Comparison of ENCODE assay signal across 2 cellular contexts in the genomic region with DNA sequence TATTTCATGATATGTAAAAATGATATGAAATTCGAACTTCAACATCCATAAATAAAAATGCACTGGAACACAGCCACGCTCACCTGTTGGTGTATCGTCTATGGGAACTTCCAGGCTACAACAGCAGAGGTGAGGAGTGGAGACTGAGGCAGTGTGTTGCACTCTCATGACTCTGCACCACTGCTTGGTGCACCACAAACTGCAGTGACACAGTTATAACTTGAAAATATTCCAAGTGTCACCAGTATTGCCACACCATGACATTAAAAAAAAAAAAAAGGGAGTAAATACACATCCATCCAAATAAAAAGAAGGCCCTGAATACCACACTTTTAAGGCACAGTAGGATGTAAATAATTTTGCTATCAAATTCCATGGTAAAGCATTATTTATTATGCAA.
TF ChIP-seq lines count a peak whose summit lies in the region.

No MANE protein-coding gene starts in this region.

TF ChIP-seq in SK-N-SH, 30 proteins besides CTCF, POLR2A, EP300 and RAD21 (continued from another document):
- TF ChIP-seq SMC3 (IDR thresholded peaks at IDR 0.05; ENCODE audit: low read depth, low read length) (no peak), RFX5 (IDR thresholded peaks at IDR 0.05; ENCODE audit: low read length) (no peak), MXI1 (IDR thresholded peaks at IDR 0.05; ENCODE audit: low read depth, low read length) (no peak), TEAD4 (IDR thresholded peaks at IDR 0.05; ENCODE audit: borderline replicate concordance, insufficient read depth) (no peak), ELF1 (IDR thresholded peaks at IDR 0.05) (no peak)
TF ChIP-seq in SK-N-SH: peak in this region for 0.

TF ChIP-seq in SK-N-SH treated with all-trans-retinoic acid at 6 μM for 48 hours, 23 proteins besides CTCF, POLR2A, EP300 and RAD21:
- TF ChIP-seq, protein P1, sequence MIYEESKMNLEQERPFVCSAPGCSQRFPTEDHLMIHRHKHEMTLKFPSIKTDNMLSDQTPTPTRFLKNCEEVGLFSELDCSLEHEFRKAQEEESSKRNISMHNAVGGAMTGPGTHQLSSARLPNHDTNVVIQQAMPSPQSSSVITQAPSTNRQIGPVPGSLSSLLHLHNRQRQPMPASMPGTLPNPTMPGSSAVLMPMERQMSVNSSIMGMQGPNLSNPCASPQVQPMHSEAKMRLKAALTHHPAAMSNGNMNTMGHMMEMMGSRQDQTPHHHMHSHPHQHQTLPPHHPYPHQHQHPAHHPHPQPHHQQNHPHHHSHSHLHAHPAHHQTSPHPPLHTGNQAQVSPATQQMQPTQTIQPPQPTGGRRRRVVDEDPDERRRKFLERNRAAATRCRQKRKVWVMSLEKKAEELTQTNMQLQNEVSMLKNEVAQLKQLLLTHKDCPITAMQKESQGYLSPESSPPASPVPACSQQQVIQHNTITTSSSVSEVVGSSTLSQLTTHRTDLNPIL (CRISPR knock-in tag; IDR thresholded peaks at IDR 0.05; ENCODE audit: low read depth) = no peak
- TF ChIP-seq BACH2 (CRISPR knock-in tag; IDR thresholded peaks at IDR 0.05; ENCODE audit: borderline replicate concordance) = no peak
- no peak for TF ChIP-seq ARNTL (CRISPR knock-in tag; IDR thresholded peaks at IDR 0.05; ENCODE audit: borderline replicate concordance, low read depth)
- TF ChIP-seq RARB (CRISPR knock-in tag; IDR thresholded peaks at IDR 0.05) = no peak
- TF ChIP-seq POU6F1 (CRISPR knock-in tag; IDR thresholded peaks at IDR 0.05; ENCODE audit: borderline replicate concordance, low read depth) = no peak
- TF ChIP-seq TCF4 (CRISPR knock-in tag; IDR thresholded peaks at IDR 0.05; ENCODE audit: borderline replicate concordance) = no peak
